8 cellular contexts compared by ENCODE assay signal in genomic region chr7:20777377-20778062, GRCh38. TPM values are rescaled to one million over a fixed set of nuclear protein-coding genes. Genes with fewer than 3 reads are reported as not detected.
DNase-seq lines count a peak whose midpoint lies in the region; ATAC-seq, FAIRE-seq and TF ChIP-seq lines count a peak whose summit lies in the region.

No MANE protein-coding gene starts in this region.

- H3K27me3 ChIP-seq in KMS-11 (ENCODE audit: insufficient read depth, low read depth) (no peaks in the 10 kb centered on the region), skeletal muscle satellite cell (ENCODE audit: control insufficient read depth, insufficient read depth, low read length) (peaks cover 75% of the 10 kb centered on the region)

- FAIRE-seq in A549 (lab: Jason Lieb, UNC): no peak

- TF ChIP-seq RAD21 in A549 (conservative IDR thresholded peaks at IDR 0.05 in 1 of 2, IDR thresholded peaks at IDR 0.05 in 1 of 2): no peak

- H2AFZ ChIP-seq in KMS-11 (ENCODE audit: low read depth): peak overlapping the region; percentile 84

- TF ChIP-seq POLR2A in A549 (IDR thresholded peaks at IDR 0.05; ENCODE audit: low read length): no peak

- no peaks in the 10 kb centered on the region for H4K20me1 ChIP-seq in KMS-11 (ENCODE audit: insufficient read depth)

- H3K9ac ChIP-seq in KMS-11 (peak overlapping the region; percentile 38; the same call in 1 of the 2 replicates), skeletal muscle satellite cell (ENCODE audit: low read depth, low read length) (no peak overlapping the region)

- H3K9me3 ChIP-seq in A549 (no peaks in the 10 kb centered on the region), skeletal muscle satellite cell (replicated peaks; ENCODE audit: low read length) (no peaks in the 10 kb centered on the region)

- H3K79me2 ChIP-seq in KMS-11 (ENCODE audit: insufficient read depth, low read depth): no peaks in the 10 kb centered on the region

- no peak for DNase-seq in A549 (ENCODE audit: low read depth in 1 of 2, low spot score in 1 of 2)
- DNase-seq in epithelial cell of proximal tubule (ENCODE audit: low read depth): no peak
- no peak for DNase-seq in HK-2 (ENCODE audit: unreplicated experiment)
- DNase-seq in NCI-H2029 treated with DMSO at 0.1 percent for 48 hours (lab: John Stamatoyannopoulos, UW): no peak
- no peak for DNase-seq in activated CD4-positive, CD25-positive, alpha-beta regulatory T cell treated with anti-CD3 and anti-CD28 coated beads, Interleukin-2, amount 50 U/mL, for 72 hours

- H3K4me1 ChIP-seq in A549 (peaks cover 6% of the 10 kb centered on the region; the same call in 1 of the 3 replicates), KMS-11 (ENCODE audit: low read depth, poor library complexity, severe bottlenecking) (no peaks in the 10 kb centered on the region), skeletal muscle satellite cell (ENCODE audit: control insufficient read depth, insufficient read depth, low read length) (peaks cover 4% of the 10 kb centered on the region)

- H3K36me3 ChIP-seq in KMS-11 (ENCODE audit: insufficient read depth) (no peaks in the 10 kb centered on the region), skeletal muscle satellite cell (ENCODE audit: insufficient read depth, low read length) (no peaks in the 10 kb centered on the region)

- POLR2A ChIA-PET in A549 (lab: Yijun Ruan, JAX): no interaction called here

- TF ChIP-seq EP300 in A549 (IDR thresholded peaks at IDR 0.05): no peak

- 18% methylated on average over 28 of the region's 30 CpGs for WGBS in A549 (ENCODE audit: missing lambda C conversion rate)

- CTCF ChIA-PET in A549 (lab: Yijun Ruan, JAX): interaction anchor here (0.6 to 4.1 kb wide), 20 partner anchors 8 to 1237 kb away, joined by 3 to 39 read pairs (median 5); no protein-coding TSS in a partner anchor

- H3K27ac ChIP-seq in A549: no peak overlapping the region
- no peak overlapping the region for H3K27ac ChIP-seq in KMS-11

- peak overlapping the region; percentile 61 for H3K4me3 ChIP-seq in A549
- no peak overlapping the region for H3K4me3 ChIP-seq in KMS-11 (IDR thresholded peaks at IDR 0.05; ENCODE audit: insufficient read depth, low read depth, low read length)
- H3K4me3 ChIP-seq in epithelial cell of proximal tubule (ENCODE audit: low read depth, low read length): peak overlapping the region; percentile 25
- H3K4me3 ChIP-seq in skeletal muscle satellite cell (ENCODE audit: low read length): peak overlapping the region; percentile 30

- ATAC-seq in A549 (peak; percentile 68 to 83), GM21360 (IDR thresholded peaks at IDR 0.05; ENCODE audit: unreplicated experiment) (peak; percentile 9)

- peak overlapping the region; percentile 100 for H3K4me2 ChIP-seq in A549
- H3K4me2 ChIP-seq in KMS-11: peak overlapping the region; percentile 58
- H3K4me2 ChIP-seq in skeletal muscle satellite cell (ENCODE audit: low read length): peak overlapping the region; percentile 76

- TF ChIP-seq CTCF in A549 (IDR thresholded peaks at IDR 0.05) (no peak), KMS-11 (conservative IDR thresholded peaks at IDR 0.05; ENCODE audit: low read depth, low read length) (no peak), epithelial cell of proximal tubule (conservative IDR thresholded peaks at IDR 0.05; ENCODE audit: low read depth, low read length) (no peak)

TF ChIP-seq in A549, 52 proteins besides CTCF, POLR2A, EP300 and RAD21:
- TF ChIP-seq JUN (IDR thresholded peaks at IDR 0.05) (no peak), MYC (IDR thresholded peaks at IDR 0.05; ENCODE audit: borderline replicate concordance, low read length) (no peak)
- TF ChIP-seq, protein P1, sequence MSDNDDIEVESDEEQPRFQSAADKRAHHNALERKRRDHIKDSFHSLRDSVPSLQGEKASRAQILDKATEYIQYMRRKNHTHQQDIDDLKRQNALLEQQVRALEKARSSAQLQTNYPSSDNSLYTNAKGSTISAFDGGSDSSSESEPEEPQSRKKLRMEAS (IDR thresholded peaks at IDR 0.05): 0 out of 2 replicates have a peak, but pooled peaks have one; percentile 21

RNA-seq across cellular contexts. Expression of gene SP8, which starts 9.2 kb away (rescaled TPM):
- polyA plus RNA-seq in A549 (2011; rRNA removed) (not detected in 2 replicates), A549 (2017; fragmentation: RNase III; extraction: RNeasy Plus Mini Kit Qiagen cat#74134 plus additional on column Dnase treatment) (not detected in 3 replicates)
- not detected in 2 replicates for polyA plus RNA-seq in A549 (2012; cell fraction: cytosol; rRNA removed)
- polyA plus RNA-seq in A549 (2012; cell fraction: nucleus; rRNA removed): not detected in 2 replicates
- polyA minus RNA-seq in A549 (2011; rRNA and poly(A)+ RNA removed): not detected in 2 replicates
- not detected in 2 replicates for total RNA-seq in epithelial cell of proximal tubule
- total RNA-seq in skeletal muscle satellite cell (2012; rRNA removed): not detected in 2 replicates
